ENCODE assay signal across 1 cellular context in genomic region chrX:133658244-133658911, GRCh38.
TF ChIP-seq lines count a peak whose summit lies in the region.

No MANE protein-coding gene starts in this region.

TF ChIP-seq in A549, 52 proteins besides CTCF, POLR2A, EP300 and RAD21 (continued from another document):
- TF ChIP-seq POLR2AphosphoS2 (conservative IDR thresholded peaks at IDR 0.05; ENCODE audit: low read length), result no peak
